Comparison of ENCODE assay signal across 24 cellular contexts in the genomic region with DNA sequence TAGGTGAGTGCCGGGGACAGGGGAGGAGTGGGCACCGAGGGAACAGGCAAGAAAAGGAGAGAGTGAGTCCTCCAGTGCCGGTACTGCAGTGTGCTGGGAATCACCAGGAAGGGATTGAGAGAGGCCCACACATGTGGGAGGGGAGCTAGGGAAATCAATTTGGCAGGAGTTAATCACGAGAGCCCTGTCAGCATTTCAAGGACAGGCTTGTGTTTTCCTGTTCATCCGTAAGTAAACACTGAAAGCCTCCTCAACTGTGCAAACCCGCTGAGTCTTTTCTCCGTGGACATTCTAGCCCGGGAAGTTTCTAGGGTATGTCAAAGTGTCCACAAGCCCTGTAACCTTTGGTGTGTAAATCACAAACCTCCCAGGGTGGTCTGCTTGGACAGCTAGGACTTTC.
A peak's percentile ranks its signal among the peaks of the same experiment; 100 is the strongest.
DNase-seq lines count a peak whose midpoint lies in the region; ATAC-seq and TF ChIP-seq lines count a peak whose summit lies in the region.
"Had no signal": no experiment of that assay in that cellular context is flagged by ENCODE, and none has a peak within 500 bp of the region (broad histone marks: within the 10 kb centered on the region; RNA-seq: fewer than 3 reads in every experiment).

No MANE protein-coding gene starts in this region.

- H3F3A ChIP-seq in neural progenitor cell (ENCODE audit: low read depth), result peaks cover 9% of the 10 kb centered on the region

- peak overlapping the region; percentile 46 for H3K4me2 ChIP-seq in neural progenitor cell
- H3K4me2 ChIP-seq: BLaER1 had no signal

- 11 to 14% methylated on average over 8 of the region's 8 CpGs for WGBS in heart right ventricle, 2 donors

- H3K27ac ChIP-seq in right atrium auricular region, result no peak overlapping the region
- no peak overlapping the region for H3K27ac ChIP-seq in heart right ventricle
- peak overlapping the region; percentile 65 for H3K27ac ChIP-seq in neural progenitor cell
- H3K27ac ChIP-seq: BLaER1, breast epithelium had no signal

- ATAC-seq in Right ventricle myocardium superior (ENCODE audit: poor library complexity) (peak; percentile 58), heart right ventricle (peak in 5 of 8 donors; percentile 47 to 67 (median 50)), WTC11 (no peak), GM21528 (IDR thresholded peaks at IDR 0.05; ENCODE audit: low FRiP score, unreplicated experiment) (no peak)
- ATAC-seq: activated T-helper 17 cell treated with anti-CD3 and anti-CD28 coated beads, Interleukin-2, amount 50 U/mL, for 72 hours; HCT116; natural killer cell had no signal

- H3K4me3 Mint-ChIP-seq in neural progenitor cell, result no peak overlapping the region
- no peak overlapping the region for H3K4me3 Mint-ChIP-seq in WTC11
- H3K4me3 Mint-ChIP-seq in glutamatergic neuron (ENCODE audit: unreplicated experiment), result no peak overlapping the region
- H3K4me3 Mint-ChIP-seq: activated CD4-positive, alpha-beta T cell treated with anti-CD3 and anti-CD28 coated beads, Interleukin-2, amount 10 ng/mL, durations not matched to agents 24 days and 14 days; activated T-helper 17 cell treated with anti-CD3 and anti-CD28 coated beads, Interleukin-2, amount 50 U/mL, for 72 hours; natural killer cell had no signal

- H3K79me2 ChIP-seq in neural progenitor cell (ENCODE audit: low read depth), result no peaks in the 10 kb centered on the region

- no peaks in the 10 kb centered on the region for H3K27me3 Mint-ChIP-seq in neural progenitor cell (ENCODE audit: insufficient read depth, low read depth)
- H3K27me3 Mint-ChIP-seq in WTC11 (ENCODE audit: low read depth), result no peaks in the 10 kb centered on the region; the same call in 1 of the 2 replicates
- H3K27me3 Mint-ChIP-seq in glutamatergic neuron (ENCODE audit: unreplicated experiment), result peaks cover 1% of the 10 kb centered on the region
- H3K27me3 Mint-ChIP-seq: activated CD4-positive, alpha-beta T cell treated with anti-CD3 and anti-CD28 coated beads, Interleukin-2, amount 10 ng/mL, durations not matched to agents 24 days and 14 days; activated T-helper 17 cell treated with anti-CD3 and anti-CD28 coated beads, Interleukin-2, amount 50 U/mL, for 72 hours had no signal

- no peak for TF ChIP-seq CTCF in right atrium auricular region (IDR thresholded peaks at IDR 0.05)
- no peak for TF ChIP-seq CTCF in heart right ventricle (IDR thresholded peaks at IDR 0.05)
- no peak for TF ChIP-seq CTCF in neural progenitor cell (IDR thresholded peaks at IDR 0.05)
- TF ChIP-seq CTCF in WTC11 (IDR thresholded peaks at IDR 0.05), result no peak
- no peak for TF ChIP-seq CTCF in glutamatergic neuron (IDR thresholded peaks at IDR 0.05; ENCODE audit: partially characterized antibody, unreplicated experiment)

- intact Hi-C loops in Right ventricle myocardium superior (cut with DNase I) (no loop called here), heart right ventricle (cut with DNase I) (no loop called here)

- H3K9me3 ChIP-seq in right atrium auricular region (peaks cover 0 to 18% of the 10 kb centered on the region in 2 donors), heart right ventricle (peaks cover 0 to 26% (median 13%) of the 10 kb centered on the region in 11 donors), neural progenitor cell (ENCODE audit: low read depth) (peaks cover 5% of the 10 kb centered on the region)

- no peaks in the 10 kb centered on the region for H4K20me1 ChIP-seq in neural progenitor cell (ENCODE audit: low read depth)
- H4K20me1 ChIP-seq: BLaER1 had no signal

- no peaks in the 10 kb centered on the region for H3K4me1 ChIP-seq in right atrium auricular region
- peaks cover 0 to 16% (median 0%) of the 10 kb centered on the region in 9 donors for H3K4me1 ChIP-seq in heart right ventricle
- H3K4me1 ChIP-seq in neural progenitor cell, result peaks cover 10% of the 10 kb centered on the region
- H3K4me1 ChIP-seq: BLaER1, breast epithelium had no signal

- H3K27me3 ChIP-seq in right atrium auricular region (no peaks in the 10 kb centered on the region), heart right ventricle (peaks cover 0 to 5% (median 0%) of the 10 kb centered on the region in 7 donors), neural progenitor cell (no peaks in the 10 kb centered on the region)
- H3K27me3 ChIP-seq: BLaER1, breast epithelium had no signal

- DNase-seq in Right ventricle myocardium superior, result no peak
- DNase-seq in right atrium auricular region (ENCODE audit: low spot score), result no peak
- no peak for DNase-seq in heart right ventricle
- peak; percentile 70 for DNase-seq in neural progenitor cell (ENCODE audit: low spot score)
- DNase-seq in WTC11 (ENCODE audit: low spot score), result no peak
- DNase-seq in glutamatergic neuron, result no peak
- DNase-seq in stimulated activated CD4-positive, alpha-beta T cell treated with anti-CD3 and anti-CD28 coated beads, Interleukin-2, amount 100 ng/mL, for 48 hours, result no peak
- DNase-seq: activated CD4-positive, alpha-beta T cell treated with anti-CD3 and anti-CD28 coated beads, Interleukin-2, amount 10 ng/mL, durations not matched to agents 24 days and 14 days; Calu3; foreskin melanocyte; Karpas-422; kidney glomerular epithelial cell; natural killer cell; NCI-H1105 treated with DMSO at 0.1 percent for 48 hours; NCI-H2107; NCI-H69; SIG-M5; substantia nigra had no signal

- H3K27ac Mint-ChIP-seq in neural progenitor cell (peak overlapping the region; percentile 48), WTC11 (no peak overlapping the region), glutamatergic neuron (ENCODE audit: unreplicated experiment) (no peak overlapping the region)
- H3K27ac Mint-ChIP-seq: activated CD4-positive, alpha-beta T cell treated with anti-CD3 and anti-CD28 coated beads, Interleukin-2, amount 10 ng/mL, durations not matched to agents 24 days and 14 days; activated T-helper 17 cell treated with anti-CD3 and anti-CD28 coated beads, Interleukin-2, amount 50 U/mL, for 72 hours; natural killer cell had no signal

- H3K4me1 Mint-ChIP-seq in neural progenitor cell (peaks cover 23% of the 10 kb centered on the region), WTC11 (peaks cover 2% of the 10 kb centered on the region; the same call in 1 of the 2 replicates), glutamatergic neuron (ENCODE audit: low read depth, unreplicated experiment) (no peaks in the 10 kb centered on the region)
- H3K4me1 Mint-ChIP-seq: activated T-helper 17 cell treated with anti-CD3 and anti-CD28 coated beads, Interleukin-2, amount 50 U/mL, for 72 hours had no signal

- no peak overlapping the region for H3K4me3 ChIP-seq in right atrium auricular region
- H3K4me3 ChIP-seq in heart right ventricle, result no peak overlapping the region
- no peak overlapping the region for H3K4me3 ChIP-seq in neural progenitor cell
- H3K4me3 ChIP-seq: BLaER1, breast epithelium, coronary artery had no signal

- H3K36me3 Mint-ChIP-seq in neural progenitor cell, result peaks cover 5% of the 10 kb centered on the region
- peaks cover 21% of the 10 kb centered on the region for H3K36me3 Mint-ChIP-seq in WTC11
- H3K36me3 Mint-ChIP-seq in glutamatergic neuron (ENCODE audit: unreplicated experiment), result peaks cover 22% of the 10 kb centered on the region

- CTCF ChIA-PET in WTC11 (lab: Charles Lee), result no interaction called here

- peaks cover 28% of the 10 kb centered on the region for H3K9me3 Mint-ChIP-seq in neural progenitor cell
- H3K9me3 Mint-ChIP-seq in WTC11, result peaks cover 33% of the 10 kb centered on the region
- no peaks in the 10 kb centered on the region for H3K9me3 Mint-ChIP-seq in glutamatergic neuron (ENCODE audit: unreplicated experiment)

- H3K9ac ChIP-seq in neural progenitor cell, result no peak overlapping the region
- H3K9ac ChIP-seq: BLaER1 had no signal

- peak overlapping the region; percentile 1 for H2AFZ ChIP-seq in neural progenitor cell (replicated peaks)

- no peaks in the 10 kb centered on the region for H3K36me3 ChIP-seq in right atrium auricular region
- H3K36me3 ChIP-seq in heart right ventricle, result no peaks in the 10 kb centered on the region
- no peaks in the 10 kb centered on the region for H3K36me3 ChIP-seq in neural progenitor cell
- H3K36me3 ChIP-seq: BLaER1, breast epithelium had no signal

- POLR2A ChIA-PET in WTC11 (lab: Charles Lee), result no interaction called here

TF ChIP-seq in WTC11, 78 proteins besides CTCF, POLR2A, EP300 and RAD21 (continues in another document):
- TF ChIP-seq ETV6 (CRISPR knock-in tag; IDR thresholded peaks at IDR 0.05), result no peak
- no peak for TF ChIP-seq GABPB1 (CRISPR knock-in tag; IDR thresholded peaks at IDR 0.05)
- TF ChIP-seq, protein P1, sequence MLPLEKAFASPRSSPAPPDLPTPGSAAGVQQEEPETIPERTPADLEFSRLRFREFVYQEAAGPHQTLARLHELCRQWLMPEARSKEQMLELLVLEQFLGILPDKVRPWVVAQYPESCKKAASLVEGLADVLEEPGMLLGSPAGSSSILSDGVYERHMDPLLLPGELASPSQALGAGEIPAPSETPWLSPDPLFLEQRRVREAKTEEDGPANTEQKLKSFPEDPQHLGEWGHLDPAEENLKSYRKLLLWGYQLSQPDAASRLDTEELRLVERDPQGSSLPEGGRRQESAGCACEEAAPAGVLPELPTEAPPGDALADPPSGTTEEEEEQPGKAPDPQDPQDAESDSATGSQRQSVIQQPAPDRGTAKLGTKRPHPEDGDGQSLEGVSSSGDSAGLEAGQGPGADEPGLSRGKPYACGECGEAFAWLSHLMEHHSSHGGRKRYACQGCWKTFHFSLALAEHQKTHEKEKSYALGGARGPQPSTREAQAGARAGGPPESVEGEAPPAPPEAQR (CRISPR knock-in tag; IDR thresholded peaks at IDR 0.05), result no peak
- TF ChIP-seq, protein P2, sequence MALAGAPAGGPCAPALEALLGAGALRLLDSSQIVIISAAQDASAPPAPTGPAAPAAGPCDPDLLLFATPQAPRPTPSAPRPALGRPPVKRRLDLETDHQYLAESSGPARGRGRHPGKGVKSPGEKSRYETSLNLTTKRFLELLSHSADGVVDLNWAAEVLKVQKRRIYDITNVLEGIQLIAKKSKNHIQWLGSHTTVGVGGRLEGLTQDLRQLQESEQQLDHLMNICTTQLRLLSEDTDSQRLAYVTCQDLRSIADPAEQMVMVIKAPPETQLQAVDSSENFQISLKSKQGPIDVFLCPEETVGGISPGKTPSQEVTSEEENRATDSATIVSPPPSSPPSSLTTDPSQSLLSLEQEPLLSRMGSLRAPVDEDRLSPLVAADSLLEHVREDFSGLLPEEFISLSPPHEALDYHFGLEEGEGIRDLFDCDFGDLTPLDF (CRISPR knock-in tag; IDR thresholded peaks at IDR 0.05), result no peak
- no peak for TF ChIP-seq RELA (CRISPR knock-in tag; IDR thresholded peaks at IDR 0.05; ENCODE audit: borderline replicate concordance)
- TF ChIP-seq, protein P3, sequence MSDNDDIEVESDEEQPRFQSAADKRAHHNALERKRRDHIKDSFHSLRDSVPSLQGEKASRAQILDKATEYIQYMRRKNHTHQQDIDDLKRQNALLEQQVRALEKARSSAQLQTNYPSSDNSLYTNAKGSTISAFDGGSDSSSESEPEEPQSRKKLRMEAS (CRISPR knock-in tag; IDR thresholded peaks at IDR 0.05), result no peak

Comparison
In these comparisons a context has a peak if more than half of its experiments do, and no peak if none do; other contexts are left out.
1. ATAC-seq: peak in Right ventricle myocardium superior (single experiment) and heart right ventricle (5 of 8); none in WTC11 (single experiment) and GM21528 (single experiment).